1 cellular context compared by ENCODE assay signal in genomic region chr11:31477528-31478255, GRCh38.
TF ChIP-seq lines count a peak whose summit lies in the region.

No MANE protein-coding gene starts in this region.

TF ChIP-seq in GM12878, 131 proteins besides CTCF, POLR2A, EP300 and RAD21:
- peak; percentile 35 for TF ChIP-seq JUNB (IDR thresholded peaks at IDR 0.05)
- TF ChIP-seq ATF2 (IDR thresholded peaks at IDR 0.05; ENCODE audit: low read length) = no peak
